In genomic region chr3:76991165-76991564, GRCh38 we compare ENCODE assay signal across 1 cellular context.
TF ChIP-seq lines count a peak whose summit lies in the region.

No MANE protein-coding gene starts in this region.

TF ChIP-seq in GM12878, 131 proteins besides CTCF, POLR2A, EP300 and RAD21 (continued from another document):
- TF ChIP-seq ATF3 (IDR thresholded peaks at IDR 0.05; ENCODE audit: borderline replicate concordance, extremely low read depth, low read depth, low read length) (no peak), NR2C1 (IDR thresholded peaks at IDR 0.05) (no peak), POU2F2 (IDR thresholded peaks at IDR 0.05; ENCODE audit: borderline replicate concordance, low read depth, low read length) (no peak), ZBTB33 (IDR thresholded peaks at IDR 0.05) (no peak), ASH2L (IDR thresholded peaks at IDR 0.05; ENCODE audit: borderline replicate concordance, low read depth) (no peak), SREBF2 (IDR thresholded peaks at IDR 0.05; ENCODE audit: low read length) (no peak), RB1 (IDR thresholded peaks at IDR 0.05; ENCODE audit: borderline replicate concordance) (no peak), IKZF2 (IDR thresholded peaks at IDR 0.05) (no peak), WRNIP1 (IDR thresholded peaks at IDR 0.05; ENCODE audit: borderline replicate concordance, low read depth, low read length) (no peak), BMI1 (IDR thresholded peaks at IDR 0.05; ENCODE audit: borderline replicate concordance) (no peak)
